Comparison of ENCODE assay signal across 1 cellular context in the genomic region with DNA sequence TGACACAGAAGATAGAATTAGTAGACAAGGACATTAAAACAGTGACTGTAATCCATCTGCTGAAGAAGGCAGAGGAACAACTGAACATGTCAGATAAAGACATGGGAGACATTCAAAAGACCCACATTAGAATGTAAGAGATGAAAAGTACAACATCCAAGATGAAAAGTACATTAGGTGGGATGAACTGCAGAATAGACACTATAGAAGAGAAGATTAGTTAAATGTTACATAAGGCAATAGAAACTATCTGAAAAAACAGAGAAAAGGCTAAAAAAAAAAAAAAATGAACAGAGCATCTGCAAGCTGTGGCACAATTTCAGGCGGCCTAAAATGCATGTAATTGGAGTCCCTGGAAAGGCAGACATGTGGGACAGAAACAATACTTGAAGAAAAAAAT.
TF ChIP-seq lines count a peak whose summit lies in the region.

No MANE protein-coding gene starts in this region.

TF ChIP-seq in K562, 482 proteins besides CTCF, POLR2A, EP300 and RAD21:
- no peak for TF ChIP-seq IRF2 (CRISPR knock-in tag; IDR thresholded peaks at IDR 0.05)
- no peak for TF ChIP-seq FOXM1 (IDR thresholded peaks at IDR 0.05; ENCODE audit: low read depth)
- TF ChIP-seq FOXM1 (CRISPR knock-in tag; IDR thresholded peaks at IDR 0.05; ENCODE audit: low read depth): no peak
- TF ChIP-seq, protein P1, sequence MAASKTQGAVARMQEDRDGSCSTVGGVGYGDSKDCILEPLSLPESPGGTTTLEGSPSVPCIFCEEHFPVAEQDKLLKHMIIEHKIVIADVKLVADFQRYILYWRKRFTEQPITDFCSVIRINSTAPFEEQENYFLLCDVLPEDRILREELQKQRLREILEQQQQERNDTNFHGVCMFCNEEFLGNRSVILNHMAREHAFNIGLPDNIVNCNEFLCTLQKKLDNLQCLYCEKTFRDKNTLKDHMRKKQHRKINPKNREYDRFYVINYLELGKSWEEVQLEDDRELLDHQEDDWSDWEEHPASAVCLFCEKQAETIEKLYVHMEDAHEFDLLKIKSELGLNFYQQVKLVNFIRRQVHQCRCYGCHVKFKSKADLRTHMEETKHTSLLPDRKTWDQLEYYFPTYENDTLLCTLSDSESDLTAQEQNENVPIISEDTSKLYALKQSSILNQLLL (CRISPR knock-in tag; IDR thresholded peaks at IDR 0.05; ENCODE audit: borderline replicate concordance): no peak
- TF ChIP-seq ZNF384 (IDR thresholded peaks at IDR 0.05; ENCODE audit: low read depth, low read length): peak; percentile 24; the same call in 1 of the 2 replicates
- TF ChIP-seq POLR2H (tag; IDR thresholded peaks at IDR 0.05; ENCODE audit: low read depth): 0 out of 2 replicates have a peak, but pooled peaks have one; percentile 29
- TF ChIP-seq EWSR1 (IDR thresholded peaks at IDR 0.05; ENCODE audit: borderline replicate concordance, low read depth, partially characterized antibody): no peak
- TF ChIP-seq KDM1A (IDR thresholded peaks at IDR 0.05): no peak
- no peak for TF ChIP-seq ZNF431 (CRISPR knock-in tag; IDR thresholded peaks at IDR 0.05)
- TF ChIP-seq ZFP30 (CRISPR knock-in tag; IDR thresholded peaks at IDR 0.05; ENCODE audit: borderline replicate concordance): peak; percentile 98
- TF ChIP-seq RBM25 (IDR thresholded peaks at IDR 0.05; ENCODE audit: low read depth, low read length, severe bottlenecking): peak; percentile 45
- no peak for TF ChIP-seq MECOM (CRISPR knock-in tag; IDR thresholded peaks at IDR 0.05)
- TF ChIP-seq TRIM28 (IDR thresholded peaks at IDR 0.05): peak; percentile 93
- peak in 1 of 2 experiments; percentile 85; a peak in 1 of 3 replicates for TF ChIP-seq CBX3 (IDR thresholded peaks at IDR 0.05; ENCODE audit: borderline replicate concordance in 1 of 2, low read length in 2 of 2)
- TF ChIP-seq, protein P2, sequence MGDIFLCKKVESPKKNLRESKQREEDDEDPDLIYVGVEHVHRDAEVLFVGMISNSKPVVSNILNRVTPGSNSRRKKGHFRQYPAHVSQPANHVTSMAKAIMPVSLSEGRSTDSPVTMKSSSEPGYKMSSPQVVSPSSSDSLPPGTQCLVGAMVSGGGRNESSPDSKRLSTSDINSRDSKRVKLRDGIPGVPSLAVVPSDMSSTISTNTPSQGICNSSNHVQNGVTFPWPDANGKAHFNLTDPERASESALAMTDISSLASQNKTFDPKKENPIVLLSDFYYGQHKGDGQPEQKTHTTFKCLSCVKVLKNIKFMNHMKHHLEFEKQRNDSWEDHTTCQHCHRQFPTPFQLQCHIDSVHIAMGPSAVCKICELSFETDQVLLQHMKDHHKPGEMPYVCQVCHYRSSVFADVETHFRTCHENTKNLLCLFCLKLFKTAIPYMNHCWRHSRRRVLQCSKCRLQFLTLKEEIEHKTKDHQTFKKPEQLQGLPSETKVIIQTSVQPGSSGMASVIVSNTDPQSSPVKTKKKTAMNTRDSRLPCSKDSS (IDR thresholded peaks at IDR 0.05; ENCODE audit: low read depth, partially characterized antibody): peak; percentile 79
